ENCODE assay signal across 9 cellular contexts in genomic region chr12:54417712-54418440, GRCh38. TPM values are rescaled to one million over a fixed set of nuclear protein-coding genes. Genes with fewer than 3 reads are reported as not detected.
A peak's percentile ranks its signal among the peaks of the same experiment; 100 is the strongest.
DNase-seq lines count a peak whose midpoint lies in the region; ATAC-seq and TF ChIP-seq lines count a peak whose summit lies in the region.
"Had no signal": no experiment of that assay in that cellular context is flagged by ENCODE, and none has a peak within 500 bp of the region (broad histone marks: within the 10 kb centered on the region; RNA-seq: fewer than 3 reads in every experiment).

No MANE protein-coding gene starts in this region.

- no peaks in the 10 kb centered on the region for H3K36me3 Mint-ChIP-seq in activated CD8-positive, alpha-beta T cell treated with anti-CD3 and anti-CD28 coated beads for 36 hours (ENCODE audit: low read depth)

- no peak for TF ChIP-seq CTCF in HEK293 (tag by site-specific recombination; IDR thresholded peaks at IDR 0.05)
- no peak for TF ChIP-seq CTCF in activated CD8-positive, alpha-beta T cell treated with anti-CD3 and anti-CD28 coated beads for 36 hours (IDR thresholded peaks at IDR 0.05)
- TF ChIP-seq CTCF in heart right ventricle (IDR thresholded peaks at IDR 0.05) = no peak
- TF ChIP-seq CTCF in gastrocnemius medialis (IDR thresholded peaks at IDR 0.05 in 4 of 5, conservative IDR thresholded peaks at IDR 0.05 in 1 of 5) = no peak

- TF ChIP-seq POLR2A in gastrocnemius medialis (IDR thresholded peaks at IDR 0.05) = no peak

- peak overlapping the region; percentile 94 for H3K27ac Mint-ChIP-seq in activated CD8-positive, alpha-beta T cell treated with anti-CD3 and anti-CD28 coated beads for 36 hours

- POLR2A ChIA-PET in HEK293 (lab: Yijun Ruan, JAX) = interaction anchor here (0.7 to 1.4 kb wide), 5 partner anchors 8 to 18 kb away, joined by 3 to 6 read pairs (median 4); no protein-coding TSS in a partner anchor
- POLR2A ChIA-PET in activated CD8-positive, alpha-beta T cell treated with anti-CD3 and anti-CD28 coated beads for 36 hours (lab: Charles Lee) = interaction anchor here (0.8 to 1.6 kb wide), 6 partner anchors 11 to 79 kb away, joined by 3 to 5 read pairs (median 3); partner anchors contain the start of gene ZNF385A

- CTCF ChIA-PET in HEK293 (lab: Yijun Ruan, JAX) = interaction anchor here (0.6 to 14.5 kb wide), 9 partner anchors 9 to 204 kb away, joined by 3 to 227 read pairs (median 4); no protein-coding TSS in a partner anchor
- CTCF ChIA-PET in activated CD8-positive, alpha-beta T cell treated with anti-CD3 and anti-CD28 coated beads for 36 hours (lab: Charles Lee) = interaction anchor here (0.9 to 14.7 kb wide), 4 partner anchors 17 to 109 kb away, joined by 3 to 330 read pairs (median 94); no protein-coding TSS in a partner anchor

- in situ Hi-C loops in gastrocnemius medialis (cut with MboI; ENCODE audit: low sequenced_read_pairs in 4 of 4) = no loop called here

- H3K27me3 ChIP-seq in heart right ventricle (no peaks in the 10 kb centered on the region), gastrocnemius medialis (peaks cover 0 to 5% (median 0%) of the 10 kb centered on the region in 3 donors)

- H3K4me1 Mint-ChIP-seq in activated CD8-positive, alpha-beta T cell treated with anti-CD3 and anti-CD28 coated beads for 36 hours (ENCODE audit: low read depth) = peaks cover 64% of the 10 kb centered on the region

- H3K4me3 ChIP-seq in HEK293 (ENCODE audit: low read depth, low read length) = peak overlapping the region; percentile 74
- H3K4me3 ChIP-seq in heart right ventricle = peak overlapping the region; percentile 44 to 97 (median 94)
- peak overlapping the region; percentile 81 to 99 (median 92) for H3K4me3 ChIP-seq in gastrocnemius medialis

- 8 to 10% methylated on average over 19 to 25 of the region's 25 CpGs for WGBS in heart right ventricle, 2 donors

- H3K9me3 Mint-ChIP-seq in activated CD8-positive, alpha-beta T cell treated with anti-CD3 and anti-CD28 coated beads for 36 hours = no peaks in the 10 kb centered on the region

- no peaks in the 10 kb centered on the region for H3K9me3 ChIP-seq in HEK293 (ENCODE audit: control insufficient read depth, insufficient read depth, low read depth, low read length)
- no peaks in the 10 kb centered on the region for H3K9me3 ChIP-seq in heart right ventricle
- H3K9me3 ChIP-seq in gastrocnemius medialis = no peaks in the 10 kb centered on the region

- no peaks in the 10 kb centered on the region for H3K27me3 Mint-ChIP-seq in activated CD8-positive, alpha-beta T cell treated with anti-CD3 and anti-CD28 coated beads for 36 hours

- ATAC-seq in activated CD8-positive, alpha-beta T cell treated with anti-CD3 and anti-CD28 coated beads for 36 hours = peak; percentile 22
- peak in 6 of 8 donors; percentile 17 to 62 (median 48) for ATAC-seq in heart right ventricle
- no peak for ATAC-seq in gastrocnemius medialis
- no peak for ATAC-seq in HG03097 (IDR thresholded peaks at IDR 0.05; ENCODE audit: low FRiP score, unreplicated experiment)
- no peak for ATAC-seq in HG03457 (IDR thresholded peaks at IDR 0.05; ENCODE audit: unreplicated experiment)
- no peak for ATAC-seq in GM18502 (IDR thresholded peaks at IDR 0.05; ENCODE audit: poor library complexity, unreplicated experiment)

- intact Hi-C loops in activated CD8-positive, alpha-beta T cell treated with anti-CD3 and anti-CD28 coated beads for 36 hours (cut with micrococcal nuclease) = no loop called here
- intact Hi-C loops in heart right ventricle (cut with DNase I) (loop anchor here in 2 of 10 donors (2.0 kb wide), 1 partner anchor 15 kb away; no protein-coding TSS in a partner anchor), gastrocnemius medialis (cut with DNase I; ENCODE audit: low total_unique reads) (loop anchor here (2.0 kb wide), 1 partner anchor 21 kb away; no protein-coding TSS in a partner anchor)

- H3K36me3 ChIP-seq in HEK293 (ENCODE audit: control insufficient read depth in 2 of 2, insufficient read depth in 1 of 2, low read length in 2 of 2) (no peaks in the 10 kb centered on the region), heart right ventricle (peaks cover 0 to 13% (median 0%) of the 10 kb centered on the region in 9 donors), gastrocnemius medialis (no peaks in the 10 kb centered on the region)

- DNase-seq in activated CD8-positive, alpha-beta T cell treated with anti-CD3 and anti-CD28 coated beads for 36 hours = peak; percentile 49
- peak; percentile 40 to 72 for DNase-seq in heart right ventricle
- no peak for DNase-seq in gastrocnemius medialis
- no peak for DNase-seq in GM19238 (ENCODE audit: insufficient read length, low spot score)

- peaks cover 11% of the 10 kb centered on the region for H3K4me1 ChIP-seq in HEK293 (ENCODE audit: control insufficient read depth, insufficient read depth, low read length)
- H3K4me1 ChIP-seq in heart right ventricle = peaks cover 28 to 83% (median 73%) of the 10 kb centered on the region in 9 donors
- peaks cover 33 to 52% of the 10 kb centered on the region in 2 donors for H3K4me1 ChIP-seq in gastrocnemius medialis

- peak overlapping the region; percentile 78; the same call in 1 of the 2 replicates for H3K27ac ChIP-seq in HEK293 (ENCODE audit: extremely low read depth, low read depth, low read length)
- H3K27ac ChIP-seq in heart right ventricle = peak overlapping the region; percentile 77 to 98 (median 96)
- peak overlapping the region; percentile 79 to 97 (median 88) for H3K27ac ChIP-seq in gastrocnemius medialis

- peak overlapping the region; percentile 89 for H3K4me3 Mint-ChIP-seq in activated CD8-positive, alpha-beta T cell treated with anti-CD3 and anti-CD28 coated beads for 36 hours

TF ChIP-seq in HEK293, 187 proteins besides CTCF, POLR2A, EP300 and RAD21 (continues in another document):
- TF ChIP-seq ZNF658 (tag by site-specific recombination; IDR thresholded peaks at IDR 0.05) (no peak), YY2 (tag by site-specific recombination; IDR thresholded peaks at IDR 0.05) (no peak), TRIM28 (IDR thresholded peaks at IDR 0.05; ENCODE audit: borderline replicate concordance, low read length) (no peak), ZFP37 (tag by site-specific recombination; IDR thresholded peaks at IDR 0.05) (no peak), YY1 (tag by site-specific recombination; IDR thresholded peaks at IDR 0.05) (no peak), ZNF777 (tag by site-specific recombination; IDR thresholded peaks at IDR 0.05; ENCODE audit: borderline replicate concordance) (no peak), ZBTB20 (tag by site-specific recombination; IDR thresholded peaks at IDR 0.05) (peak; percentile 53), ZNF768 (tag by site-specific recombination; IDR thresholded peaks at IDR 0.05) (no peak), ZNF211 (tag by site-specific recombination; IDR thresholded peaks at IDR 0.05; ENCODE audit: low read depth) (no peak)
- TF ChIP-seq, protein P1, sequence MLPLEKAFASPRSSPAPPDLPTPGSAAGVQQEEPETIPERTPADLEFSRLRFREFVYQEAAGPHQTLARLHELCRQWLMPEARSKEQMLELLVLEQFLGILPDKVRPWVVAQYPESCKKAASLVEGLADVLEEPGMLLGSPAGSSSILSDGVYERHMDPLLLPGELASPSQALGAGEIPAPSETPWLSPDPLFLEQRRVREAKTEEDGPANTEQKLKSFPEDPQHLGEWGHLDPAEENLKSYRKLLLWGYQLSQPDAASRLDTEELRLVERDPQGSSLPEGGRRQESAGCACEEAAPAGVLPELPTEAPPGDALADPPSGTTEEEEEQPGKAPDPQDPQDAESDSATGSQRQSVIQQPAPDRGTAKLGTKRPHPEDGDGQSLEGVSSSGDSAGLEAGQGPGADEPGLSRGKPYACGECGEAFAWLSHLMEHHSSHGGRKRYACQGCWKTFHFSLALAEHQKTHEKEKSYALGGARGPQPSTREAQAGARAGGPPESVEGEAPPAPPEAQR (tag by site-specific recombination; IDR thresholded peaks at IDR 0.05) = no peak
- TF ChIP-seq, protein P2, sequence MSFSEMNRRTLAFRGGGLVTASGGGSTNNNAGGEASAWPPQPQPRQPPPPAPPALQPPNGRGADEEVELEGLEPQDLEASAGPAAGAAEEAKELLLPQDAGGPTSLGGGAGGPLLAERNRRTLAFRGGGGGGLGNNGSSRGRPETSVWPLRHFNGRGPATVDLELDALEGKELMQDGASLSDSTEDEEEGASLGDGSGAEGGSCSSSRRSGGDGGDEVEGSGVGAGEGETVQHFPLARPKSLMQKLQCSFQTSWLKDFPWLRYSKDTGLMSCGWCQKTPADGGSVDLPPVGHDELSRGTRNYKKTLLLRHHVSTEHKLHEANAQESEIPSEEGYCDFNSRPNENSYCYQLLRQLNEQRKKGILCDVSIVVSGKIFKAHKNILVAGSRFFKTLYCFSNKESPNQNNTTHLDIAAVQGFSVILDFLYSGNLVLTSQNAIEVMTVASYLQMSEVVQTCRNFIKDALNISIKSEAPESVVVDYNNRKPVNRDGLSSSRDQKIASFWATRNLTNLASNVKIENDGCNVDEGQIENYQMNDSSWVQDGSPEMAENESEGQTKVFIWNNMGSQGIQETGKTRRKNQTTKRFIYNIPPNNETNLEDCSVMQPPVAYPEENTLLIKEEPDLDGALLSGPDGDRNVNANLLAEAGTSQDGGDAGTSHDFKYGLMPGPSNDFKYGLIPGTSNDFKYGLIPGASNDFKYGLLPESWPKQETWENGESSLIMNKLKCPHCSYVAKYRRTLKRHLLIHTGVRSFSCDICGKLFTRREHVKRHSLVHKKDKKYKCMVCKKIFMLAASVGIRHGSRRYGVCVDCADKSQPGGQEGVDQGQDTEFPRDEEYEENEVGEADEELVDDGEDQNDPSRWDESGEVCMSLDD (tag by site-specific recombination; IDR thresholded peaks at IDR 0.05) = 0 out of 2 replicates have a peak, but pooled peaks have one; percentile 13

RNA-seq across cellular contexts. Expression of gene ITGA5, which starts 1.2 kb away (rescaled TPM):
- total RNA-seq in activated CD8-positive, alpha-beta T cell treated with anti-CD3 and anti-CD28 coated beads for 36 hours = 10 to 100 TPM; 35.2 to 36.6 TPM
- total RNA-seq in heart right ventricle (10 to 100 TPM; 35.7 to 86.1 (median 48.8) TPM), gastrocnemius medialis (10 to 100 TPM; 26.5 to 34.1 (median 30.9) TPM)
- 100 to 1,000 TPM in 1 of 2 donors, 10 to 100 TPM in 1; 31.9 to 154 TPM for polyA plus RNA-seq in heart right ventricle

RNA-seq across cellular contexts. Expression of gene ZNF385A, which starts 33.3 kb away (rescaled TPM):
- 1 to 10 TPM; 1.1 to 2.5 TPM for total RNA-seq in activated CD8-positive, alpha-beta T cell treated with anti-CD3 and anti-CD28 coated beads for 36 hours
- 10 to 100 TPM in 2 of 10 donors, 1 to 10 TPM in 8; 3.8 to 19.1 (median 4.8) TPM for total RNA-seq in heart right ventricle
- 10 to 100 TPM in 1 of 2 donors, 1 to 10 TPM in 1; 8.1 to 10.5 TPM for polyA plus RNA-seq in heart right ventricle
- total RNA-seq in gastrocnemius medialis = 10 to 100 TPM in 3 of 4 donors, 1 to 10 TPM in 1; 3.3 to 21.0 (median 18.3) TPM

RNA-seq across cellular contexts. Expression of gene GPR84, which starts 53.6 kb away (rescaled TPM):
- total RNA-seq in activated CD8-positive, alpha-beta T cell treated with anti-CD3 and anti-CD28 coated beads for 36 hours = not detected
- total RNA-seq in heart right ventricle (1 to 10 TPM in 1 of 10 donors, under 1 TPM in 3, not detected in 6; 0.15 to 2.9 (median 0.25) TPM), gastrocnemius medialis (under 1 TPM in 2 of 4 donors, not detected in 2; 0.49 to 0.51 TPM)
- under 1 TPM in 1 of 2 donors, not detected in 1; 0.45 TPM for polyA plus RNA-seq in heart right ventricle
- total RNA-seq: SK-MEL-5 had no signal

RNA-seq across cellular contexts. Expression of gene GTSF1, which starts 55.5 kb away (rescaled TPM):
- total RNA-seq in activated CD8-positive, alpha-beta T cell treated with anti-CD3 and anti-CD28 coated beads for 36 hours = 1 to 10 TPM; 6.9 to 9.4 TPM
- total RNA-seq in heart right ventricle (under 1 TPM in 2 of 10 donors, not detected in 8; 0.38 to 0.65 TPM), gastrocnemius medialis (not detected)
- under 1 TPM in 1 of 2 donors, not detected in 1; 0.07 TPM for polyA plus RNA-seq in heart right ventricle
- total RNA-seq: SK-MEL-5 had no signal

Comparison
In these comparisons a context has a peak if more than half of its experiments do, and no peak if none do; other contexts are left out.
1. ATAC-seq: peak in activated CD8-positive, alpha-beta T cell treated with anti-CD3 and anti-CD28 coated beads for 36 hours (single experiment) and heart right ventricle (6 of 8); none in gastrocnemius medialis (0 of 2), HG03097 (single experiment), HG03457 (single experiment) and GM18502 (single experiment).
2. DNase-seq: peak in activated CD8-positive, alpha-beta T cell treated with anti-CD3 and anti-CD28 coated beads for 36 hours (single experiment) and heart right ventricle (2 of 2); none in gastrocnemius medialis (0 of 2) and GM19238 (single experiment).
3. Peak in every context shown above with its lines, with median percentiles within 50 percentile points of each other: H3K27ac ChIP-seq and H3K4me3 ChIP-seq.